In the genomic region with DNA sequence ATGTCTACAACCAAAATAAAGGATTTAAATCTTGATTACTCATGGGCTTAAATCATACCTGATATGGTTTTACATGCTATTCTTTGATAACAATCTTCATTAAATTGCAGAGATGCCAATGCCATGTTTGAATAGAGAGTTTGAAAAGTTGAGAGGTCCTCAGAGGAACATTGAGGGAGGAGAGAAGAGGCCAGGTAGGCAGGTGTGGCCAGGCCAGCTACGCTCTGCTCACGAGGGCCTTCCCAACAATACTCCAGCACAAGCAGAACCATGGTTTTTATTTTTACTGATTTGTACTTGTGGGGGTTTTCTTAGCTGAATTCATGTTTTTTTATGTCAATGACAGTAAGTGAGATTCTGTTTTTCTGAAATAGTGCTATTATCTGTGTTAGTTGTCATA, we compare ENCODE assay signal across 3 cellular contexts.
"Had no signal": no experiment of that assay in that cellular context is flagged by ENCODE, and none has a peak within 500 bp of the region (broad histone marks: within the 10 kb centered on the region; RNA-seq: fewer than 3 reads in every experiment).

No MANE protein-coding gene starts in this region.

- DNase-seq: GDM1, GF-D8 had no signal

- H3K4me3 ChIP-seq: GM12878 had no signal

- ATAC-seq: GM12878 had no signal
